22 cellular contexts compared by ENCODE assay signal in the genomic region with DNA sequence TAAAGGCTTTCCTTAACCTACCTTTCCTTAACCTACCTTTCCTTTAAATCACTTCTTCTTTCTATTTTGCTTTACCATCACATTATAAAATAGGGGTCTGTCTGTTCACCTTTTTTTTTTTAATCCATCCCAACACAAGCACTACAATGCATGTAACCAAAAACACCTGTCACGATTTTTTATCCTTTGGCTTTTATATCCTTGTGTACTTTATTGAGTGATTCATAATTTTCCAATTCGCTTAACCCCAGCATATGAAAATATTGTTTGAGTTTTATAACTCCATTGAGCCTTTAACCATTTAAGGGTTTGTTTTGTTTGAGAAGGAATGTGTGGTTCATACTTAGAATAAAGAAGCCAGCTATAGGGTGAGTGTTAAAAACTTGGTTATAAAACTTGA.
"Had no signal": no experiment of that assay in that cellular context is flagged by ENCODE, and none has a peak within 500 bp of the region (broad histone marks: within the 10 kb centered on the region; RNA-seq: fewer than 3 reads in every experiment).

No MANE protein-coding gene starts in this region.

- H3K9me3 Mint-ChIP-seq: neural progenitor cell had no signal

- H3K4me3 Mint-ChIP-seq: natural killer cell; neural progenitor cell; stimulated activated naive B cell treated with anti-CD40 and anti-IgM and Interleukin-4, amounts not matched to agents 10 μg/mL and 1 μg/mL and 100 μg/mL, for 72 hours; stimulated activated naive CD8-positive, alpha-beta T cell treated with anti-CD3 and anti-CD28 coated beads, Interleukin-15, amount 100 ng/mL, for 72 hours had no signal

- H3K27ac Mint-ChIP-seq: natural killer cell; neural progenitor cell; stimulated activated naive B cell treated with anti-CD40 and anti-IgM and Interleukin-4, amounts not matched to agents 10 μg/mL and 1 μg/mL and 100 μg/mL, for 72 hours; stimulated activated naive CD8-positive, alpha-beta T cell treated with anti-CD3 and anti-CD28 coated beads, Interleukin-15, amount 100 ng/mL, for 72 hours had no signal

- H3K4me2 ChIP-seq: hepatocyte, neural progenitor cell had no signal

- H3K36me3 Mint-ChIP-seq: natural killer cell; neural progenitor cell; stimulated activated naive B cell treated with anti-CD40 and anti-IgM and Interleukin-4, amounts not matched to agents 10 μg/mL and 1 μg/mL and 100 μg/mL, for 72 hours had no signal

- H3K27me3 Mint-ChIP-seq: stimulated activated naive B cell treated with anti-CD40 and anti-IgM and Interleukin-4, amounts not matched to agents 10 μg/mL and 1 μg/mL and 100 μg/mL, for 72 hours; stimulated activated naive CD8-positive, alpha-beta T cell treated with anti-CD3 and anti-CD28 coated beads, Interleukin-15, amount 100 ng/mL, for 72 hours had no signal

- H3K9ac ChIP-seq: neural progenitor cell, parathyroid adenoma had no signal

- DNase-seq: cortex of kidney; dorsolateral prefrontal cortex; effector CD8-positive, alpha-beta T cell; foreskin melanocyte; head of caudate nucleus; mesendoderm; natural killer cell; occipital lobe; retina; right lobe of liver; spleen; stimulated activated CD4-positive, alpha-beta T cell treated with anti-CD3 and anti-CD28 coated beads, Interleukin-15, amount 100 ng/mL, for 24 hours; stimulated activated CD4-positive, alpha-beta T cell treated with anti-CD3 and anti-CD28 coated beads, Interleukin-2, amount 100 ng/mL, for 24 hours; stimulated activated CD4-positive, alpha-beta T cell treated with anti-CD3 and anti-CD28 coated beads, Interleukin-4, amount 100 ng/mL, for 4 hours; stimulated activated naive B cell treated with anti-CD40 and anti-IgM and Interleukin-4, amounts not matched to agents 10 μg/mL and 1 μg/mL and 100 μg/mL, for 72 hours; stimulated activated naive CD8-positive, alpha-beta T cell treated with anti-CD3 and anti-CD28 coated beads, Interleukin-15, amount 100 ng/mL, for 72 hours; testis had no signal

- H3K4me1 ChIP-seq: parathyroid adenoma, prostate gland, right lobe of liver, spleen, testis, tibial nerve had no signal

- H3K79me2 ChIP-seq: hepatocyte, parathyroid adenoma had no signal

- H3K27me3 ChIP-seq: dorsolateral prefrontal cortex, hepatocyte, neural progenitor cell, right lobe of liver, spleen, testis, tibial nerve had no signal

- ATAC-seq: natural killer cell; right lobe of liver; stimulated activated naive B cell treated with anti-CD40 and anti-IgM and Interleukin-4, amounts not matched to agents 10 μg/mL and 1 μg/mL and 100 μg/mL, for 72 hours; stimulated activated naive CD8-positive, alpha-beta T cell treated with anti-CD3 and anti-CD28 coated beads, Interleukin-15, amount 100 ng/mL, for 72 hours had no signal

- H3K36me3 ChIP-seq: neural progenitor cell, prostate gland, right lobe of liver, spleen, tibial nerve had no signal

- H3K4me1 Mint-ChIP-seq: natural killer cell; stimulated activated naive B cell treated with anti-CD40 and anti-IgM and Interleukin-4, amounts not matched to agents 10 μg/mL and 1 μg/mL and 100 μg/mL, for 72 hours; stimulated activated naive CD8-positive, alpha-beta T cell treated with anti-CD3 and anti-CD28 coated beads, Interleukin-15, amount 100 ng/mL, for 72 hours had no signal

- H3K4me3 ChIP-seq: dorsolateral prefrontal cortex, hepatocyte, neural progenitor cell, prostate gland, right lobe of liver, spleen, testis, tibial nerve had no signal

- H3K27ac ChIP-seq: dorsolateral prefrontal cortex, hepatocyte, neural progenitor cell, parathyroid adenoma, prostate gland, right lobe of liver, spleen, testis, tibial nerve had no signal

- H2AFZ ChIP-seq: hepatocyte, neural progenitor cell, parathyroid adenoma had no signal

- H3K9me3 ChIP-seq: prostate gland, right lobe of liver, spleen, testis, tibial nerve had no signal
